In the genomic region with DNA sequence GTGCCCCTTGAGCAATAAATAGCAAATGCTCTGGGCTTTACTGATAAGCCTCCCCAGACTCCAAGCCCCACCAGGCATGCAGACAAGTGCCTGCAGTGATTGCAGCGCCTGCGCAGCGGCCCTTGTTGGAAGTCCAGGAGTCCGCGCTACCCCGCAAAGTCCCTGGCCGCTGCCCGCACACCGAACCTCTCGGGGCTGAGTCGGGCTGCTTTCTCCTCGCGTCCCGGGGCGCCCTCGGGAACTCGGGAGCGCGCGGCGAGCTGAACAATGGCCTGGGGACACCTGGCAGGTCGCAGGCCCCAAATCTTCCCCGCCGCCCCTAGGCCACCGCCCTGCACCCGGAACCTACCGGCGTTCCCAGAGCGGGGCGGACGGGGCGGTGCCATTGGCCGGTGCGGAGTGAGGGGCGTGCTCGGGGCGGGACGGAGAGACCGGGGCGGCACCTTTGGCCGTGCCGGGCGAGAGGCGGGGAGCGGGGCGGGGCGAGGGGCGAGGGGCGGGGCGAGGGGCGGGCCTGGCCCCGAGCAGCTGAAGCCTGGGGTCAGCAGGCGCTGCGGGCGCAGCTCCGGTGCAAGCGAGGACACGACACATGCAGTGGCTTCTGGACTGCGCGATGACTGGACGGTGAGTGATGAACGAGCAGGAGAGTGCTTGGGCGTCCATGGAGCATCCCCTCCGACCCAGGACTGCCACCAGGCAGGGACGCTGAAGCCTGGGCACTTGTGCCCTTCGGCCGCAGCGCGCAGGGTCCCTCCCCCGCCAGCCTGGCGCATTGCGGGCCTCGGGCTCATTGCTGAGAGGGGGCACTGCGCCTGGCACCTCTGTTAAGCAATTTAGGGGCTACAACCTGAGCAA, we compare ENCODE assay signal across 8 cellular contexts. TPM values are rescaled to one million over a fixed set of nuclear protein-coding genes. Genes with fewer than 3 reads are reported as not detected.
DNase-seq lines count a peak whose midpoint lies in the region; ATAC-seq and TF ChIP-seq lines count a peak whose summit lies in the region.

A gene with protein sequence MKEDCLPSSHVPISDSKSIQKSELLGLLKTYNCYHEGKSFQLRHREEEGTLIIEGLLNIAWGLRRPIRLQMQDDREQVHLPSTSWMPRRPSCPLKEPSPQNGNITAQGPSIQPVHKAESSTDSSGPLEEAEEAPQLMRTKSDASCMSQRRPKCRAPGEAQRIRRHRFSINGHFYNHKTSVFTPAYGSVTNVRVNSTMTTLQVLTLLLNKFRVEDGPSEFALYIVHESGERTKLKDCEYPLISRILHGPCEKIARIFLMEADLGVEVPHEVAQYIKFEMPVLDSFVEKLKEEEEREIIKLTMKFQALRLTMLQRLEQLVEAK (plus strand): TSS at position 560 of the 855 bp plus-strand sequence. CDS start 10,401 bp downstream, outside the sequence.

- intact Hi-C loops in natural killer cell (cut with micrococcal nuclease), result loop anchor here (2.0 kb wide), 1 partner anchor 15 kb away; no protein-coding TSS in a partner anchor

- peak within 1 kb of the TSS; percentile 95 for H3K4me3 Mint-ChIP-seq in natural killer cell

- peak; percentile 85 to 92 for TF ChIP-seq POLR2A in Peyer's patch (IDR thresholded peaks at IDR 0.05)

- TF ChIP-seq CTCF in Peyer's patch (IDR thresholded peaks at IDR 0.05) (peak in 2 of 6 experiments; percentile 17 to 20), fibroblast of mammary gland (conservative IDR thresholded peaks at IDR 0.05; ENCODE audit: control insufficient read depth, insufficient read depth, low read depth, low read length) (no peak), natural killer cell (IDR thresholded peaks at IDR 0.05) (no peak)

- no peaks in the 10 kb centered on the region for H3K36me3 Mint-ChIP-seq in natural killer cell

- DNase-seq in DMS153 treated with DMSO at 0.1 percent for 48 hours (lab: John Stamatoyannopoulos, UW; ENCODE audit: unreplicated experiment), result peak; percentile 54
- DNase-seq in HuH-7.5 (ENCODE audit: low spot score), result peak; percentile 77
- DNase-seq in Peyer's patch, result peak; percentile 92 to 98 (median 97)
- DNase-seq in activated T-helper 1 cell treated with anti-CD3 and anti-CD28 coated beads, Interleukin-2, amount 50 U/mL, for 16 hours (ENCODE audit: low read depth in 1 of 2, low spot score in 1 of 2), result peak; percentile 84 to 88
- DNase-seq in fibroblast of mammary gland (ENCODE audit: low read depth), result peak; percentile 61
- DNase-seq in natural killer cell, result peak; percentile 86
- peak; percentile 92 for DNase-seq in stimulated activated naive CD4-positive, alpha-beta T cell treated with Interleukin-2 at 50 U/mL for 16 hours (lab: John Stamatoyannopoulos, UW)

- peak within 1 kb of the TSS; percentile 80 to 98 (median 88) for H3K27ac ChIP-seq in Peyer's patch

- peaks cover 55 to 82% of the 10 kb centered on the region in 2 donors for H3K4me1 Mint-ChIP-seq in natural killer cell

- ATAC-seq in GM21526 (IDR thresholded peaks at IDR 0.05; ENCODE audit: low FRiP score, unreplicated experiment), result peak; percentile 89
- peak; percentile 98 to 99 (median 99) for ATAC-seq in natural killer cell

- no peaks in the 10 kb centered on the region for H3K27me3 ChIP-seq in Peyer's patch

- H3K9me3 Mint-ChIP-seq in natural killer cell, result no peaks in the 10 kb centered on the region

- peak within 1 kb of the TSS; percentile 71 to 76 for H3K27ac Mint-ChIP-seq in natural killer cell

- no peaks in the 10 kb centered on the region for H3K36me3 ChIP-seq in Peyer's patch

- no peaks in the 10 kb centered on the region for H3K9me3 ChIP-seq in Peyer's patch

- H3K4me3 ChIP-seq in Peyer's patch (peak within 1 kb of the TSS; percentile 59 to 95 (median 73)), fibroblast of mammary gland (ENCODE audit: control insufficient read depth, low read depth, low read length) (peak within 1 kb of the TSS; percentile 64)

- H3K4me1 ChIP-seq in Peyer's patch, result peaks cover 4 to 47% (median 8%) of the 10 kb centered on the region in 4 donors

- H3K27me3 Mint-ChIP-seq in natural killer cell (ENCODE audit: low read depth in 2 of 2), result no peaks in the 10 kb centered on the region

RNA-seq across cellular contexts. Expression of the gene that starts here (rescaled TPM):
- total RNA-seq in Peyer's patch (10 to 100 TPM; 62.7 to 99.6 (median 68.2) TPM), natural killer cell (100 to 1,000 TPM in 2 of 3 donors, 10 to 100 TPM in 1; 99.8 to 116 (median 104) TPM)

Comparison
In these comparisons a context has a peak if more than half of its experiments do, and no peak if none do; other contexts are left out.
1. Peak in every context shown above with its lines: DNase-seq, ATAC-seq, H3K4me3 ChIP-seq and H3K27ac ChIP-seq.